In the genomic region with DNA sequence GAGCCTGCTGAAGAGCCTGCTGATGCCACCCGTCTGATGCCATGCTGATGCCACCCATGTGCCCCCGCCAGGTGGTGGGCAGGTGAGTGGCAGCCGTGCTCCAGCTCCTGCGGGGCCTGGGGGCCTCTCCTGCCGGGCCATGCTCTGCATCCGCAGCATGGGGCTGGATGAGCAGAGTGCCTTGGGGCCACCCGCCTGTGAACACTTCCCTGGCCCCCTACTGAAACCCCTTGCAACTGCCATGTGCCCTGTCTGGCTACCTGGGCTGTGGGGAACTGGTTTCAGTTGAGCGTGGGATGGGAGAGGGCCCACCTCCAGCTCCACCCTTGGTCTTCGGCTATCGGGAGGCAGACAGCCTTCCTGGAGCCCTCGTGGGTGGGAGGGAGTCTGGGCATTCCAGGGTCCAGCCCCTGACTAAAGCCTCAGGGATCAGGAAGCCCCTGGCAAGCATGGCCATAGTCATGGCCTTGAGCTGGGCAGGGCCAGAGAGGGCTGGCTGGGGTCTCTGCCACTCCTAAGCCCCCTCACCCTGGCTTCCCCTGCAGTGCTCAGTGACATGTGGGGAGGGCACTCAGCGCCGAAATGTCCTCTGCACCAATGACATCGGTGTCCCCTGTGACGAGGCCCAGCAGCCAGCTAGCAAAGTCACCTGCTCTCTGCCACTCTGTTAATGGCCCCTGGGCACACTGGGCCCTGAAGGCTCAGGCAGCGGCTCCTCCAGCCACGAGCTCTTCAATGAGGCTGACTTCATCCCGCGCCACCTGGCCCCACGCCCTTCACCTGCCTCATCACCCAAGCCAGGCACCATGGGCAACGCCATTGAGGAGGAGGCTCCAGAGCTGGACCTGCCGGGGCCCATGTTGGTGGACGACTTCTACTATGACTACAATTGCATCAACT, we compare ENCODE assay signal across 19 cellular contexts.
"Had no signal": no experiment of that assay in that cellular context is flagged by ENCODE, and none has a peak within 500 bp of the region (broad histone marks: within the 10 kb centered on the region; RNA-seq: fewer than 3 reads in every experiment).

No MANE protein-coding gene starts in this region.

- H3K27me3 Mint-ChIP-seq: activated CD4-positive, alpha-beta memory T cell treated with anti-CD3 and anti-CD28 coated beads, Interleukin-2, amount 10 ng/mL, durations not matched to agents 7 days and 5 days had no signal

- H3K36me3 Mint-ChIP-seq: naive thymus-derived CD8-positive, alpha-beta T cell had no signal

- H3K4me1 ChIP-seq: prostate gland, right lobe of liver had no signal

- ATAC-seq: naive thymus-derived CD8-positive, alpha-beta T cell; right lobe of liver had no signal

- H3K9me3 Mint-ChIP-seq: activated CD4-positive, alpha-beta memory T cell treated with anti-CD3 and anti-CD28 coated beads, Interleukin-2, amount 10 ng/mL, durations not matched to agents 7 days and 5 days; naive thymus-derived CD8-positive, alpha-beta T cell had no signal

- DNase-seq: activated CD4-positive, alpha-beta memory T cell treated with anti-CD3 and anti-CD28 coated beads, Interleukin-2, amount 10 ng/mL, durations not matched to agents 7 days and 5 days; activated CD4-positive, alpha-beta T cell treated with anti-CD3 and anti-CD28 coated beads for 1 hour; activated naive CD4-positive, alpha-beta T cell treated with Interleukin-2 at 50 U/mL for 16 hours; central memory CD4-positive, alpha-beta T cell; effector CD8-positive, alpha-beta T cell; erythroblast; hippocampal formation; naive thymus-derived CD8-positive, alpha-beta T cell; stimulated activated CD4-positive, alpha-beta T cell treated with anti-CD3 and anti-CD28 coated beads, Interleukin-2, amount 100 ng/mL, for 48 hours; stimulated activated CD8-positive, alpha-beta memory T cell treated with anti-CD3 and anti-CD28 coated beads, Interleukin-4, amount 100 ng/mL, for 48 hours; stomach; SW 1271; T-helper 9 cell; thyroid gland had no signal

- H3K27ac ChIP-seq: coronary artery, prostate gland, right lobe of liver, SJSA1, stomach, thyroid gland had no signal

- H3K4me3 Mint-ChIP-seq: activated CD4-positive, alpha-beta memory T cell treated with anti-CD3 and anti-CD28 coated beads, Interleukin-2, amount 10 ng/mL, durations not matched to agents 7 days and 5 days; naive thymus-derived CD8-positive, alpha-beta T cell had no signal

- H3K4me3 ChIP-seq: coronary artery, lung, prostate gland, right lobe of liver, SJSA1, stomach, thyroid gland had no signal

- H3K27ac Mint-ChIP-seq: activated CD4-positive, alpha-beta memory T cell treated with anti-CD3 and anti-CD28 coated beads, Interleukin-2, amount 10 ng/mL, durations not matched to agents 7 days and 5 days had no signal

- H3K27me3 ChIP-seq: right lobe of liver, SJSA1, thyroid gland had no signal

- H3K9me3 ChIP-seq: prostate gland, right lobe of liver, SJSA1, stomach, thyroid gland had no signal

- H3K4me1 Mint-ChIP-seq: activated CD4-positive, alpha-beta memory T cell treated with anti-CD3 and anti-CD28 coated beads, Interleukin-2, amount 10 ng/mL, durations not matched to agents 7 days and 5 days had no signal

- H3K36me3 ChIP-seq: prostate gland, right lobe of liver, SJSA1, stomach, thyroid gland had no signal
